In genomic region chr3:128289534-128289933, GRCh38 we compare ENCODE assay signal across 23 cellular contexts.
"Had no signal": no experiment of that assay in that cellular context is flagged by ENCODE, and none has a peak within 500 bp of the region (broad histone marks: within the 10 kb centered on the region; RNA-seq: fewer than 3 reads in every experiment).

No MANE protein-coding gene starts in this region.

- H3K36me3 ChIP-seq: lower lobe of right lung, prostate gland, right atrium auricular region, thyroid gland had no signal

- H3K4me3 ChIP-seq: esophagus squamous epithelium, lower lobe of right lung, prostate gland, right atrium auricular region, smooth muscle cell, stomach, thyroid gland had no signal

- ATAC-seq: left ventricle myocardium superior; lower lobe of right lung; sciatic nerve; stimulated activated effector memory CD8-positive, alpha-beta T cell treated with anti-CD3 and anti-CD28 coated beads, Interleukin-12 subunit alpha, Interleukin-12 subunit beta, amount 100 ng/mL, for 72 hours had no signal

- H3K27ac ChIP-seq: esophagus squamous epithelium, lower lobe of right lung, prostate gland, right atrium auricular region, stomach, thyroid gland had no signal

- H3K4me3 Mint-ChIP-seq: dendritic cell treated with granulocyte-macrophage colony-stimulating factor and Interleukin-4, amounts not matched to agents 40 ng/mL and 50 ng/mL, for 4 days; naive B cell; nephron progenitor cell; stimulated activated effector memory CD8-positive, alpha-beta T cell treated with anti-CD3 and anti-CD28 coated beads, Interleukin-12 subunit alpha, Interleukin-12 subunit beta, amount 100 ng/mL, for 72 hours; type B pancreatic cell had no signal

- H3K4me1 Mint-ChIP-seq: nephron progenitor cell had no signal

- H3K27me3 Mint-ChIP-seq: dendritic cell treated with granulocyte-macrophage colony-stimulating factor and Interleukin-4, amounts not matched to agents 40 ng/mL and 50 ng/mL, for 4 days; naive B cell; type B pancreatic cell had no signal

- H3K9me3 Mint-ChIP-seq: dendritic cell treated with granulocyte-macrophage colony-stimulating factor and Interleukin-4, amounts not matched to agents 40 ng/mL and 50 ng/mL, for 4 days; naive B cell; stimulated activated effector memory CD8-positive, alpha-beta T cell treated with anti-CD3 and anti-CD28 coated beads, Interleukin-12 subunit alpha, Interleukin-12 subunit beta, amount 100 ng/mL, for 72 hours; type B pancreatic cell had no signal

- H3K4me1 ChIP-seq: esophagus squamous epithelium, lower lobe of right lung, prostate gland, stomach, thyroid gland had no signal

- H3K27me3 ChIP-seq: esophagus squamous epithelium, right atrium auricular region, stomach, thyroid gland had no signal

- H3K27ac Mint-ChIP-seq: dendritic cell treated with granulocyte-macrophage colony-stimulating factor and Interleukin-4, amounts not matched to agents 40 ng/mL and 50 ng/mL, for 4 days; nephron progenitor cell; stimulated activated effector memory CD8-positive, alpha-beta T cell treated with anti-CD3 and anti-CD28 coated beads, Interleukin-12 subunit alpha, Interleukin-12 subunit beta, amount 100 ng/mL, for 72 hours; type B pancreatic cell had no signal

- H3K9me3 ChIP-seq: lower lobe of right lung, thyroid gland had no signal

- DNase-seq: effector memory CD4-positive, alpha-beta T cell; erythroblast; esophagus squamous epithelium; foreskin melanocyte; glutamatergic neuron; left ventricle myocardium superior; lower lobe of right lung; naive B cell; nephron progenitor cell; nucleus accumbens; stimulated activated CD4-positive, alpha-beta T cell treated with anti-CD3 and anti-CD28 coated beads, Interleukin-12 subunit alpha, Interleukin-12 subunit beta, amount 100 ng/mL, for 4 hours; stimulated activated CD4-positive, alpha-beta T cell treated with anti-CD3 and anti-CD28 coated beads, Interleukin-1b, Interleukin-23, amount 100 ng/mL, for 48 hours; stimulated activated CD4-positive, alpha-beta T cell treated with anti-CD3 and anti-CD28 coated beads, Interleukin-4, amount 100 ng/mL, for 1 hour; stimulated activated naive CD4-positive, alpha-beta T cell treated with Interleukin-2 at 50 U/mL for 16 hours; thyroid gland had no signal
